7 cellular contexts compared by ENCODE assay signal in genomic region chr10:23058366-23058765, GRCh38.
"Had no signal": no experiment of that assay in that cellular context is flagged by ENCODE, and none has a peak within 500 bp of the region (broad histone marks: within the 10 kb centered on the region; RNA-seq: fewer than 3 reads in every experiment).

No MANE protein-coding gene starts in this region.

- H3K4me3 Mint-ChIP-seq: GM23338, H9 had no signal

- DNase-seq: H9, HCEC 1CT, IMR-90 had no signal

- ATAC-seq: GM23338 had no signal

- H3K27ac Mint-ChIP-seq: GM23338, H9 had no signal

- H3K4me3 ChIP-seq: GM23338 had no signal

- FAIRE-seq: H1, H54, HTR-8/SVneo had no signal
